Comparison of ENCODE assay signal across 18 cellular contexts in the genomic region with DNA sequence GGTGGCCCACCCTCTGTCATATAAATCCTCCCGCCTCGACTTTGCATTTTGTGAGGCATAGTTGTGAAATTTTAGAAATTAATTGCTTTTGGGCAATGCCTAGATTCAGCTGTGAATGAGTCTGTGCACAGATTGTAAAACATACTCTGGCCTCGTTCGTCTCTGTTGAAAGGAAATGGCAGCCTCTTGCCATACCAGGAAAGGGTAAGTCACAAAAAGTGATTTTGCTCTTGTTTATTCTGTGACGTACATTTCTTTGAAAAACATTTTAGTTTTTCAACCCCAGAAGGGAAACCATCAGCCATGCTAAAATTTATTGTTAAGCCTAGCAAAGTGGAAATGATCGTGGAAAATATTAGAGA.
"Had no signal": no experiment of that assay in that cellular context is flagged by ENCODE, and none has a peak within 500 bp of the region (broad histone marks: within the 10 kb centered on the region; RNA-seq: fewer than 3 reads in every experiment).

No MANE protein-coding gene starts in this region.

- H3K4me1 ChIP-seq: pancreas had no signal

- H3K9me3 ChIP-seq: pancreas, sigmoid colon had no signal

- H3K4me3 ChIP-seq: coronary artery, pancreas, sigmoid colon had no signal

- H3K27me3 ChIP-seq: sigmoid colon had no signal

- ATAC-seq: activated CD8-positive, alpha-beta T cell treated with anti-CD3 and anti-CD28 coated beads for 36 hours; activated T-helper 17 cell treated with anti-CD3 and anti-CD28 coated beads, Interleukin-2, amount 50 U/mL, for 72 hours; natural killer cell; pancreas; stimulated activated effector memory CD8-positive, alpha-beta T cell treated with anti-CD3 and anti-CD28 coated beads, Interleukin-12 subunit alpha, Interleukin-12 subunit beta, amount 100 ng/mL, for 72 hours had no signal

- DNase-seq: activated CD4-positive, alpha-beta T cell treated with anti-CD3 and anti-CD28 coated beads, Interleukin-2, amount 10 ng/mL, durations not matched to agents 24 days and 14 days; activated CD8-positive, alpha-beta T cell treated with anti-CD3 and anti-CD28 coated beads for 36 hours; activated naive CD4-positive, alpha-beta T cell; activated naive CD8-positive, alpha-beta T cell treated with anti-CD3 and anti-CD28 coated beads, Interleukin-2, amount 10 ng/mL, durations not matched to agents 7 days and 5 days; activated T-cell treated with anti-CD3 and anti-CD28 coated beads, Interleukin-2, amount 50 U/mL, for 1 hour; amygdala; central memory CD4-positive, alpha-beta T cell; mesenchymal stem cell; natural killer cell; pancreas; sigmoid colon; stimulated activated CD4-positive, alpha-beta T cell treated with anti-CD3 and anti-CD28 coated beads, Interleukin-4, amount 100 ng/mL, for 24 hours; T-helper 9 cell had no signal

- H3K27ac ChIP-seq: coronary artery, pancreas had no signal

- H3K36me3 ChIP-seq: pancreas, sigmoid colon had no signal

- FAIRE-seq: endometrium, pancreas, urothelium cell line had no signal
